In the genomic region with DNA sequence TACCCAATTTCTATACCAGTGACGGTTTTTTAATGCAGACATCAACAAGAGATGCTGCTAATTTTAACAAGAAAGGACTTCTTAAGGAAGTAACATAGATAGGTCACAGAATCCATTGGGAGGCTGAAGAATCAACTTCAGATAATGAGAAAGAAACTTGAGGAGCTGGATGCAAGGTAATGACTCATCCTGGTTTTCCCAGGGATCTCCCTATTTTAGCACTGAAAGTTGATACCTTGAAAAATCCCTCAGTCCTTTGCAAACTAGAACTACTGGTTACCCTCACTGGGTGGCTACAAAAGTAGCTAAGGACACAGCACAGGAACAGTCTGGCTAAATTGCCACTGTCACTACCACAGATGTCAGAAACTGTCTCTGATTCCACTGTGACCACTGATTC, we compare ENCODE assay signal across 17 cellular contexts.
"Had no signal": no experiment of that assay in that cellular context is flagged by ENCODE, and none has a peak within 500 bp of the region (broad histone marks: within the 10 kb centered on the region; RNA-seq: fewer than 3 reads in every experiment).

No MANE protein-coding gene starts in this region.

- H3K4me3 Mint-ChIP-seq: memory B cell, natural killer cell had no signal

- ATAC-seq: activated CD4-positive, CD25-positive, alpha-beta regulatory T cell treated with anti-CD3 and anti-CD28 coated beads, Interleukin-2, amount 50 U/mL, for 24 hours; left lung; natural killer cell had no signal

- H3K4me1 ChIP-seq: left lung, tibial nerve, uterus had no signal

- H3K4me1 Mint-ChIP-seq: memory B cell had no signal

- H3K36me3 Mint-ChIP-seq: memory B cell, natural killer cell had no signal

- H3K27ac Mint-ChIP-seq: memory B cell, natural killer cell had no signal

- H3K27me3 ChIP-seq: left lung, tibial nerve, uterus had no signal

- H3K27me3 Mint-ChIP-seq: memory B cell had no signal

- H3K9me3 ChIP-seq: tibial nerve, uterus had no signal

- H3K27ac ChIP-seq: left lung, tibial nerve, uterus had no signal

- H3K4me3 ChIP-seq: left lung, tibial nerve, uterus had no signal

- H3K9me3 Mint-ChIP-seq: memory B cell had no signal

- DNase-seq: activated CD4-positive, alpha-beta T cell treated with anti-CD3 and anti-CD28 coated beads, Interleukin-2, amount 50 U/mL, for 1 hour; activated CD8-positive, alpha-beta memory T cell treated with anti-CD3 and anti-CD28 coated beads for 24 hours; activated naive CD4-positive, alpha-beta T cell treated with Interleukin-2 at 50 U/mL for 16 hours; aorta; kidney; left lung; natural killer cell; occipital lobe; stimulated activated CD4-positive, alpha-beta T cell treated with anti-CD3 and anti-CD28 coated beads, Interleukin-15, amount 100 ng/mL, for 24 hours; stimulated activated CD4-positive, alpha-beta T cell treated with anti-CD3 and anti-CD28 coated beads, Interleukin-4, amount 100 ng/mL, for 24 hours; stimulated activated CD8-positive, alpha-beta memory T cell treated with anti-CD3 and anti-CD28 coated beads, Interleukin-4, amount 100 ng/mL, for 48 hours; stimulated activated naive CD4-positive, alpha-beta T cell treated with Interleukin-2 at 50 U/mL for 16 hours; substantia nigra; uterus had no signal

- H3K36me3 ChIP-seq: left lung, tibial nerve, uterus had no signal
